In the genomic region with DNA sequence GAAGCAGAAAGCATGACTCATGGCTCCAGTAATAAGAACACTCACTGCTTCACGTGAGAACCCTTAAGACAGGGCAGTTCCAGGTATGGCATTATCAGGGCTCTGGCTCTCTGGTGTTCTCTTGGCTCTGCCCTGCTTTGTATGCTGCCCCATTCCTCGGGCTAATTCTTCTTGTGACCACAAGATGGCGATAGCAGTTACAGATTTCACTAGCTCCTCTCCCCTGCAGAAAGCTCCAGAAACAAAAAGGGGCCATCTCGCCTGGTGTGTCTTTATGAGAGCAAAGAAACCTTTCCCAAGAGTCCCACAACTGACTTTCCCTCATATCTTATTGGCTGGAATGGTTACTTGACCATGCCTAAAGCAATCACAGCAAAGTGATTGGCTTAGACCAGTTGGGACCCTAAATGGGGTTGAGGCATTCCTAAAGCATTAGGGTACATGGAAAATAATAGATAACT, we compare ENCODE assay signal across 8 cellular contexts.
DNase-seq lines count a peak whose midpoint lies in the region; ATAC-seq, FAIRE-seq and TF ChIP-seq lines count a peak whose summit lies in the region.

No MANE protein-coding gene starts in this region.

- BruUV-seq in A673 (replicated peaks; lab: Mats Ljungman, UMichigan) = no TSS peak

- TF ChIP-seq POLR2A in GM12891 (IDR thresholded peaks at IDR 0.05; ENCODE audit: low read depth, low read length) = no peak
- no peak for TF ChIP-seq POLR2A in breast epithelium (IDR thresholded peaks at IDR 0.05)

- H3K4me1 ChIP-seq in A673 (ENCODE audit: insufficient read depth, low read length, poor library complexity, severe bottlenecking) (no peaks in the 10 kb centered on the region), breast epithelium (no peaks in the 10 kb centered on the region)

- H3K27me3 ChIP-seq in A673 (replicated peaks; ENCODE audit: insufficient read depth, low read depth, low read length, poor library complexity) (no peaks in the 10 kb centered on the region), breast epithelium (no peaks in the 10 kb centered on the region)

- no peaks in the 10 kb centered on the region for H3K36me3 ChIP-seq in A673 (ENCODE audit: insufficient read depth, low read length, poor library complexity, severe bottlenecking)
- no peaks in the 10 kb centered on the region for H3K36me3 ChIP-seq in breast epithelium

- CTCF ChIA-PET in A673 (lab: Charles Lee) = interaction anchor here (0.6 to 2.3 kb wide), 5 partner anchors 11 to 325 kb away, joined by 3 to 12 read pairs (median 6); no protein-coding TSS in a partner anchor

- intact Hi-C loops in A673 (cut with micrococcal nuclease; ENCODE audit: unreplicated experiment) = loop anchor here (1.0 kb wide), 1 partner anchor 321 kb away; no protein-coding TSS in a partner anchor
- intact Hi-C loops in breast epithelium (cut with DNase I; ENCODE audit: low total_unique reads) = no loop called here

- TF ChIP-seq CTCF in A673 (conservative IDR thresholded peaks at IDR 0.05; ENCODE audit: low read depth, low read length) (peak; percentile 86), breast epithelium (IDR thresholded peaks at IDR 0.05) (peak; percentile 17 to 77 (median 70))

- H3K9me3 ChIP-seq in A673 (ENCODE audit: low read depth, low read length, poor library complexity, severe bottlenecking) (no peaks in the 10 kb centered on the region), breast epithelium (no peaks in the 10 kb centered on the region)

- H3K27ac ChIP-seq in A673 (ENCODE audit: low read depth, low read length, poor library complexity, severe bottlenecking) (no peak overlapping the region), breast epithelium (no peak overlapping the region)

- peak; percentile 63 for ATAC-seq in HG02763 (IDR thresholded peaks at IDR 0.05; ENCODE audit: unreplicated experiment)

- DNase-seq in A673 (ENCODE audit: low spot score) (peak; percentile 83), GM12891 (ENCODE audit: insufficient read length, low spot score) (peak; percentile 4), NCI-H1105 (lab: John Stamatoyannopoulos, UW) (peak; percentile 53), T follicular helper cell (ENCODE audit: low read depth) (peak; percentile 0), breast epithelium (ENCODE audit: low spot score in 2 of 2) (peak in 1 of 2 donors; percentile 31), islet precursor cell (peak; percentile 84)
- DNase-seq in stimulated activated CD4-positive, alpha-beta T cell treated with anti-CD3 and anti-CD28 coated beads, Interleukin-1b, Interleukin-23, amount 100 ng/mL, for 48 hours = peak; percentile 29

- FAIRE-seq in GM12891 (lab: Jason Lieb, UNC) = peak; percentile 58

- POLR2A ChIA-PET in A673 (lab: Charles Lee; ENCODE audit: low non-redundant PET) = no interaction called here

- H3K4me3 ChIP-seq in A673 (ENCODE audit: low read depth, low read length, poor library complexity, severe bottlenecking) (no peak overlapping the region), breast epithelium (no peak overlapping the region)

TF ChIP-seq in GM12891, 5 proteins besides CTCF, POLR2A, EP300 and RAD21:
- TF ChIP-seq TAF1 (IDR thresholded peaks at IDR 0.05; ENCODE audit: low read depth, low read length) = no peak
- no peak for TF ChIP-seq POLR2AphosphoS5 (IDR thresholded peaks at IDR 0.05; ENCODE audit: low read depth, low read length)
- no peak for TF ChIP-seq PAX5 (IDR thresholded peaks at IDR 0.05; ENCODE audit: insufficient read depth, low read length, severe bottlenecking)
- TF ChIP-seq POU2F2 (IDR thresholded peaks at IDR 0.05; ENCODE audit: low read depth, low read length) = no peak
- no peak for TF ChIP-seq SPI1 (IDR thresholded peaks at IDR 0.05; ENCODE audit: low read depth, low read length)
